ENCODE assay signal across 1 cellular context in the genomic region with DNA sequence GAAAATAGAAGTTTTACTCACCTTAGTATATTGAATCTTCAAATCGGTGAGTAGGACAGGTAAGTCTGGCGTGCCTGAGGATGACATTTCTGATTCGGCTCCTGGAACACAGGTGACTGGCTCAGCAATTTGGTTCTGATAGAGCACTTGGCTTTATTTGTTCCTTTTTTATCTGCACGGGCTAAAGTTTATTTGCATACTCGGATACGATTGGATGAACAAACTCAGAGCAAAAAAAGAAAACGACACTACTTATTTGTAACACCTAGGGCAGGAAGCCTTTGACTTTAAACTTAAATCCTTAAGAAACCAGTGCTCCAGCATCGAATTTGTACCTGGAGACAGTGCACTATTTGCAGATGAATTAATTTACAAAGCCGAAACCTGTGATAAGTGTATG.
TF ChIP-seq lines count a peak whose summit lies in the region.

Gene ALDH1A1 (minus strand): TSS at position 140 of the 400 bp plus-strand sequence. CDS start 53 bp downstream, at position 87.

TF ChIP-seq in endothelial cell of umbilical vein, 7 proteins besides CTCF, POLR2A, EP300 and RAD21:
- TF ChIP-seq, protein P1, sequence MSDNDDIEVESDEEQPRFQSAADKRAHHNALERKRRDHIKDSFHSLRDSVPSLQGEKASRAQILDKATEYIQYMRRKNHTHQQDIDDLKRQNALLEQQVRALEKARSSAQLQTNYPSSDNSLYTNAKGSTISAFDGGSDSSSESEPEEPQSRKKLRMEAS (IDR thresholded peaks at IDR 0.05; ENCODE audit: insufficient read depth, insufficient read length): no peak
- TF ChIP-seq GATA2 (IDR thresholded peaks at IDR 0.05; ENCODE audit: insufficient read depth, insufficient read length, low read depth, low read length): no peak
